Comparison of ENCODE assay signal across 8 cellular contexts in genomic region chr7:103074519-103075336, GRCh38. TPM values are rescaled to one million over a fixed set of nuclear protein-coding genes. Genes with fewer than 3 reads are reported as not detected.
DNase-seq lines count a peak whose midpoint lies in the region; ATAC-seq and TF ChIP-seq lines count a peak whose summit lies in the region.

Gene ARMC10 (plus strand): TSS chr7:103075140. CDS start chr7:103075273, 133 bp downstream.
Gene FBXL13 (minus strand): TSS chr7:103074796.

- H3K36me3 ChIP-seq in lower lobe of right lung = no peaks in the 10 kb centered on the region

- no peaks in the 10 kb centered on the region for H3K9me3 ChIP-seq in CD4-positive, alpha-beta T cell (ENCODE audit: control insufficient read depth, low read length)
- no peaks in the 10 kb centered on the region for H3K9me3 ChIP-seq in lower lobe of right lung

- POLR2A ChIA-PET in CD4-positive, alpha-beta T cell (lab: Charles Lee) = interaction anchor here (0.7 to 2.7 kb wide), 14 partner anchors 9 to 711 kb away, joined by 3 to 20 read pairs (median 6); partner anchors contain the start of genes FAM185A, NAPEPLD and PSMC2

- H3K27me3 Mint-ChIP-seq in CD4-positive, alpha-beta T cell = no peaks in the 10 kb centered on the region

- H3K9me3 Mint-ChIP-seq in CD4-positive, alpha-beta T cell = no peaks in the 10 kb centered on the region

- ATAC-seq in CD4-positive, alpha-beta T cell (ENCODE audit: poor library complexity) = peak; percentile 80
- ATAC-seq in GM19438 (IDR thresholded peaks at IDR 0.05; ENCODE audit: low read depth, unreplicated experiment) (peak; percentile 89), HG03571 (IDR thresholded peaks at IDR 0.05; ENCODE audit: unreplicated experiment) (peak; percentile 88), lower lobe of right lung (peak; percentile 98)

- CTCF ChIA-PET in CD4-positive, alpha-beta T cell (lab: Charles Lee) = interaction anchor here (0.6 to 2.6 kb wide), 8 partner anchors 9 to 205 kb away, joined by 3 to 11 read pairs (median 4); no protein-coding TSS in a partner anchor

- peaks cover 7% of the 10 kb centered on the region for H3K36me3 Mint-ChIP-seq in CD4-positive, alpha-beta T cell (ENCODE audit: low read depth)

- H3K27ac ChIP-seq in CD4-positive, alpha-beta T cell (ENCODE audit: low read depth, low read length) = peak within 1 kb of the TSS; percentile 47
- H3K27ac ChIP-seq in dorsolateral prefrontal cortex = peak within 1 kb of the TSS in 58 of 59 donors; percentile 26 to 96 (median 88)
- peak within 1 kb of the TSS; percentile 92 for H3K27ac ChIP-seq in lower lobe of right lung

- peak; percentile 16 for TF ChIP-seq CTCF in CD4-positive, alpha-beta T cell (IDR thresholded peaks at IDR 0.05)
- TF ChIP-seq CTCF in dorsolateral prefrontal cortex (IDR thresholded peaks at IDR 0.05 in 54 of 56, conservative IDR thresholded peaks at IDR 0.05 in 2 of 56; ENCODE audit: low read depth in 1 of 56, partially characterized antibody in 56 of 56) = peak in 43 of 56 donors; percentile 6 to 69 (median 40)
- TF ChIP-seq CTCF in lower lobe of right lung (IDR thresholded peaks at IDR 0.05) = peak; percentile 40

- intact Hi-C loops in CD4-positive, alpha-beta T cell (cut with DNase I, micrococcal nuclease) = loop anchor here (2.0 to 10.0 kb wide), 7 partner anchors 74 to 1260 kb away; partner anchors contain the start of genes NAPEPLD (in 2 of the 2), CUX1 (in 1 of the 2), DNAJC2 (in 1 of the 2) and FAM185A (in 1 of the 2)
- intact Hi-C loops in dorsolateral prefrontal cortex (cut with DNase I) (loop anchor here (5.0 to 10.0 kb wide), 3 partner anchors 73 to 320 kb away; partner anchors contain the start of genes NAPEPLD (in 2 of the 2) and PMPCB (in 1 of the 2)), lower lobe of right lung (cut with DNase I) (no loop called here)

- H3K4me1 Mint-ChIP-seq in CD4-positive, alpha-beta T cell (ENCODE audit: low read depth) = peaks cover 35% of the 10 kb centered on the region

- H3K4me3 Mint-ChIP-seq in CD4-positive, alpha-beta T cell = peak within 1 kb of the TSS; percentile 99

- no peaks in the 10 kb centered on the region for H3K27me3 ChIP-seq in CD4-positive, alpha-beta T cell (ENCODE audit: control insufficient read depth, insufficient read depth, low read length)
- H3K27me3 ChIP-seq in dorsolateral prefrontal cortex = no peaks in the 10 kb centered on the region
- no peaks in the 10 kb centered on the region for H3K27me3 ChIP-seq in lower lobe of right lung (ENCODE audit: low read depth)

- peaks cover 20% of the 10 kb centered on the region for H3K4me1 ChIP-seq in lower lobe of right lung

- peak within 1 kb of the TSS; percentile 66 to 96 (median 84) for H3K4me3 ChIP-seq in dorsolateral prefrontal cortex
- peak within 1 kb of the TSS; percentile 82 for H3K4me3 ChIP-seq in lower lobe of right lung

- peak; percentile 81 to 93 (median 86) for DNase-seq in CD4-positive, alpha-beta T cell
- DNase-seq in NCI-H748 treated with DMSO at 0.1 percent for 48 hours (lab: John Stamatoyannopoulos, UW) (peak; percentile 88), dorsolateral prefrontal cortex (peak; percentile 76 to 93 (median 88)), lower lobe of right lung (peak; percentile 94)
- peak; percentile 90 to 92 for DNase-seq in activated CD4-positive, alpha-beta T cell treated with anti-CD3 and anti-CD28 coated beads, Interleukin-2, amount 50 U/mL, for 48 hours
- DNase-seq in stimulated activated CD4-positive, alpha-beta T cell treated with anti-CD3 and anti-CD28 coated beads, TNF-alpha, amount 100 ng/mL, for 1 hour (ENCODE audit: low read depth in 3 of 3, low spot score in 1 of 3) = peak; percentile 69 to 87 (median 81)

- H3K27ac Mint-ChIP-seq in CD4-positive, alpha-beta T cell = peak within 1 kb of the TSS; percentile 91

RNA-seq across cellular contexts. Expression of gene ARMC10, which starts in this region (rescaled TPM):
- 1 to 10 TPM; 6.0 to 6.9 TPM for total RNA-seq in CD4-positive, alpha-beta T cell
- total RNA-seq in dorsolateral prefrontal cortex (10 to 100 TPM; 28.5 to 62.6 (median 44.0) TPM), lower lobe of right lung (33.5 TPM)

RNA-seq across cellular contexts. Expression of gene FBXL13, which starts in this region (rescaled TPM):
- total RNA-seq in CD4-positive, alpha-beta T cell = 1 to 10 TPM in 1 of 2 experiments, under 1 TPM in 1; 0.89 to 1.4 TPM
- total RNA-seq in dorsolateral prefrontal cortex = 10 to 100 TPM in 2 of 120 experiments, 1 to 10 TPM in 118; 2.0 to 10.4 (median 5.2) TPM
- 3.4 TPM for total RNA-seq in lower lobe of right lung

Comparison
In these comparisons a context has a peak if more than half of its experiments do, and no peak if none do; other contexts are left out.
1. Peak in every context shown above with its lines: DNase-seq, ATAC-seq, H3K4me3 ChIP-seq and H3K27ac ChIP-seq.